In the genomic region with DNA sequence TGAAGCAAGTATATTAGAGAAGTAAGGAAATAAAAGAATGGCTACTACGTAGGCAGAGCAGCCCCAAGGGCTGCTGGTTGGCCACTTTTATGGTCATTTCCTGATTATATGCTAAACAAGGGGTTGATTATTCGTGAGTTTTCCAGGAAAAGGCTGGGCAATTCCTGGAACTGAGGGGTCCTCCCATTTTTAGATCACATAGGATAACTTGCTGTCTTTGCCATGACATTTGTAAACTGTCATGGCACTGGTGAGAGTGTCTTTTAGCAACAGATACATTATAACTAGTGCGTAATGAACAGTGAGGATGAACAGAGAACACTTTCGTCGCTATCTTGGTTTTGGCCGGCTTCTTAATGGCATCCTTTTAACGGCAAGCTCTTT, we compare ENCODE assay signal across 26 cellular contexts.
"Had no signal": no experiment of that assay in that cellular context is flagged by ENCODE, and none has a peak within 500 bp of the region (broad histone marks: within the 10 kb centered on the region; RNA-seq: fewer than 3 reads in every experiment).

No MANE protein-coding gene starts in this region.

- H3K9me3 Mint-ChIP-seq: activated CD4-positive, alpha-beta T cell treated with anti-CD3 and anti-CD28 coated beads, Interleukin-2, amount 10 ng/mL, durations not matched to agents 24 days and 14 days had no signal

- FAIRE-seq: endothelial cell of umbilical vein, frontal cortex, islet of Langerhans had no signal

- H3K27me3 Mint-ChIP-seq: effector memory CD8-positive, alpha-beta T cell had no signal

- DNase-seq: activated CD4-positive, alpha-beta memory T cell treated with anti-CD3 and anti-CD28 coated beads, Interleukin-2, amount 10 ng/mL, durations not matched to agents 7 days and 5 days; activated CD4-positive, alpha-beta T cell treated with anti-CD3 and anti-CD28 coated beads, Interleukin-2, amount 10 ng/mL, durations not matched to agents 24 days and 14 days; activated gamma-delta T cell; activated T-cell treated with anti-CD3 and anti-CD28 coated beads, Interleukin-2, amount 50 U/mL, for 72 hours; aorta; brain microvascular endothelial cell; central memory CD4-positive, alpha-beta T cell; dermis blood vessel endothelial cell; effector memory CD8-positive, alpha-beta T cell; occipital lobe; retina; stimulated activated CD4-positive, alpha-beta T cell treated with anti-CD3 and anti-CD28 coated beads, Interleukin-2, amount 100 ng/mL, for 48 hours; stimulated activated CD8-positive, alpha-beta memory T cell treated with anti-CD3 and anti-CD28 coated beads, Interleukin-4, amount 100 ng/mL, for 48 hours; stimulated activated naive B cell treated with anti-CD40 and anti-IgM and Interleukin-4, amounts not matched to agents 10 μg/mL and 1 μg/mL and 100 μg/mL, for 72 hours; T1000; testis had no signal

- H3K27ac ChIP-seq: brain microvascular endothelial cell, esophagus muscularis mucosa, testis, VCaP had no signal

- H3K27ac Mint-ChIP-seq: activated CD4-positive, alpha-beta memory T cell treated with anti-CD3 and anti-CD28 coated beads, Interleukin-2, amount 10 ng/mL, durations not matched to agents 7 days and 5 days; activated CD4-positive, alpha-beta T cell treated with anti-CD3 and anti-CD28 coated beads, Interleukin-2, amount 10 ng/mL, durations not matched to agents 24 days and 14 days; activated naive CD4-positive, alpha-beta T cell treated with anti-CD3 and anti-CD28 coated beads, Interleukin-2, amount 50 U/mL, for 72 hours; activated T-cell treated with anti-CD3 and anti-CD28 coated beads, Interleukin-2, amount 50 U/mL, for 72 hours; effector memory CD8-positive, alpha-beta T cell; memory B cell; progenitor cell of endocrine pancreas; stimulated activated naive B cell treated with anti-CD40 and anti-IgM and Interleukin-4, amounts not matched to agents 10 μg/mL and 1 μg/mL and 100 μg/mL, for 72 hours; T-helper 1 cell treated with Interleukin-12 subunit alpha and Interleukin-12 subunit beta and Interleukin-4 antibody, amounts not matched to agents 30 μg/mL and 1 μg/mL, for 36 hours had no signal

- H3K36me3 ChIP-seq: brain microvascular endothelial cell, esophagus muscularis mucosa had no signal

- H3K36me3 Mint-ChIP-seq: memory B cell had no signal

- ATAC-seq: activated CD4-positive, CD25-positive, alpha-beta regulatory T cell treated with anti-CD3 and anti-CD28 coated beads, Interleukin-2, amount 50 U/mL, for 24 hours; activated naive CD4-positive, alpha-beta T cell treated with anti-CD3 and anti-CD28 coated beads, Interleukin-2, amount 50 U/mL, for 72 hours; activated T-cell treated with anti-CD3 and anti-CD28 coated beads, Interleukin-2, amount 50 U/mL, for 72 hours; effector memory CD8-positive, alpha-beta T cell; stimulated activated naive B cell treated with anti-CD40 and anti-IgM and Interleukin-4, amounts not matched to agents 10 μg/mL and 1 μg/mL and 100 μg/mL, for 72 hours had no signal

- H3K27me3 ChIP-seq: brain microvascular endothelial cell, esophagus muscularis mucosa, testis had no signal

- H3K4me3 Mint-ChIP-seq: activated CD4-positive, alpha-beta memory T cell treated with anti-CD3 and anti-CD28 coated beads, Interleukin-2, amount 10 ng/mL, durations not matched to agents 7 days and 5 days; activated CD4-positive, alpha-beta T cell treated with anti-CD3 and anti-CD28 coated beads, Interleukin-2, amount 10 ng/mL, durations not matched to agents 24 days and 14 days; activated T-cell treated with anti-CD3 and anti-CD28 coated beads, Interleukin-2, amount 50 U/mL, for 72 hours; memory B cell; stimulated activated naive B cell treated with anti-CD40 and anti-IgM and Interleukin-4, amounts not matched to agents 10 μg/mL and 1 μg/mL and 100 μg/mL, for 72 hours; T-helper 1 cell treated with Interleukin-12 subunit alpha and Interleukin-12 subunit beta and Interleukin-4 antibody, amounts not matched to agents 30 μg/mL and 1 μg/mL, for 36 hours had no signal

- H3K9me3 ChIP-seq: testis had no signal

- H3K4me3 ChIP-seq: esophagus muscularis mucosa, testis had no signal
